In genomic region chr5:77033338-77033737, GRCh38 we compare ENCODE assay signal across 20 cellular contexts.
"Had no signal": no experiment of that assay in that cellular context is flagged by ENCODE, and none has a peak within 500 bp of the region (broad histone marks: within the 10 kb centered on the region; RNA-seq: fewer than 3 reads in every experiment).

No MANE protein-coding gene starts in this region.

- H3K27ac Mint-ChIP-seq: activated CD4-positive, alpha-beta memory T cell treated with anti-CD3 and anti-CD28 coated beads for 36 hours; activated CD4-positive, alpha-beta T cell treated with anti-CD3 and anti-CD28 coated beads for 36 hours; effector memory CD8-positive, alpha-beta T cell; memory B cell; stimulated activated naive B cell treated with anti-CD40 and anti-IgM and Interleukin-4, amounts not matched to agents 10 μg/mL and 1 μg/mL and 100 μg/mL, for 72 hours; WTC11 had no signal

- H3K27ac ChIP-seq: esophagus squamous epithelium, heart right ventricle, neutrophil, pancreas, sigmoid colon, thoracic aorta had no signal

- ATAC-seq: activated CD4-positive, alpha-beta T cell treated with anti-CD3 and anti-CD28 coated beads for 36 hours; effector memory CD8-positive, alpha-beta T cell; heart right ventricle; left ventricle myocardium superior; naive thymus-derived CD4-positive, alpha-beta T cell; pancreas; stimulated activated naive B cell treated with anti-CD40 and anti-IgM and Interleukin-4, amounts not matched to agents 10 μg/mL and 1 μg/mL and 100 μg/mL, for 72 hours; WTC11 had no signal

- H3K27me3 Mint-ChIP-seq: activated CD4-positive, alpha-beta memory T cell treated with anti-CD3 and anti-CD28 coated beads for 36 hours; activated CD4-positive, alpha-beta T cell treated with anti-CD3 and anti-CD28 coated beads for 36 hours; effector memory CD8-positive, alpha-beta T cell; memory B cell; naive thymus-derived CD4-positive, alpha-beta T cell; stimulated activated naive B cell treated with anti-CD40 and anti-IgM and Interleukin-4, amounts not matched to agents 10 μg/mL and 1 μg/mL and 100 μg/mL, for 72 hours had no signal

- H3K4me3 Mint-ChIP-seq: activated CD4-positive, alpha-beta memory T cell treated with anti-CD3 and anti-CD28 coated beads for 36 hours; activated CD4-positive, alpha-beta T cell treated with anti-CD3 and anti-CD28 coated beads for 36 hours; memory B cell; stimulated activated naive B cell treated with anti-CD40 and anti-IgM and Interleukin-4, amounts not matched to agents 10 μg/mL and 1 μg/mL and 100 μg/mL, for 72 hours; WTC11 had no signal

- H3K4me3 ChIP-seq: esophagus squamous epithelium, heart right ventricle, pancreas, sigmoid colon, thoracic aorta had no signal

- H3K9me3 ChIP-seq: esophagus squamous epithelium, pancreas, sigmoid colon, thoracic aorta had no signal

- FAIRE-seq: pancreas, TTC549 had no signal

- DNase-seq: activated CD4-positive, alpha-beta memory T cell treated with anti-CD3 and anti-CD28 coated beads for 36 hours; activated CD4-positive, alpha-beta T cell treated with anti-CD3 and anti-CD28 coated beads for 36 hours; activated effector memory CD4-positive, alpha-beta T cell treated with Interleukin-2 at 50 U/mL for 16 hours; activated naive CD4-positive, alpha-beta T cell treated with anti-CD3 and anti-CD28 coated beads, Interleukin-2, amount 50 U/mL, for 16 hours; amygdala; effector memory CD8-positive, alpha-beta T cell; esophagus squamous epithelium; heart right ventricle; immature natural killer cell; left ventricle myocardium superior; naive thymus-derived CD4-positive, alpha-beta T cell; pancreas; sigmoid colon; stimulated activated naive B cell treated with anti-CD40 and anti-IgM and Interleukin-4, amounts not matched to agents 10 μg/mL and 1 μg/mL and 100 μg/mL, for 72 hours; SW 1271 had no signal

- H3K27me3 ChIP-seq: esophagus squamous epithelium, heart right ventricle, neutrophil, pancreas, sigmoid colon had no signal
